ENCODE assay signal across 11 cellular contexts in genomic region chr17:11212792-11213191, GRCh38. TPM values are rescaled to one million over a fixed set of nuclear protein-coding genes. Genes with fewer than 3 reads are reported as not detected.
"Had no signal": no experiment of that assay in that cellular context is flagged by ENCODE, and none has a peak within 500 bp of the region (broad histone marks: within the 10 kb centered on the region; RNA-seq: fewer than 3 reads in every experiment).

No MANE protein-coding gene starts in this region.

- H3K4me3 Mint-ChIP-seq: IgD-negative memory B cell had no signal

- DNase-seq: IMR-90, KBM-7, KG1 had no signal

- H3K4me1 Mint-ChIP-seq: IgD-negative memory B cell had no signal

- H3K36me3 Mint-ChIP-seq: IgD-negative memory B cell had no signal

- H3K4me3 ChIP-seq: K562 had no signal

- H3K27ac ChIP-seq: HL-60, KMS-11 had no signal

- H3K27ac Mint-ChIP-seq: IgD-negative memory B cell had no signal

- FAIRE-seq: HepG2, HTR-8/SVneo, K562 had no signal

- H3K27me3 Mint-ChIP-seq: IgD-negative memory B cell had no signal

- ATAC-seq: HepG2, K562 had no signal

RNA-seq across cellular contexts. Expression of gene SHISA6, which starts 28.2 kb away (rescaled TPM):
- total RNA-seq: HepG2, HT-29, HT1080, IMR-90, K562 had no signal
